ENCODE assay signal across 27 cellular contexts in genomic region chr14:96481731-96482314, GRCh38.
"Had no signal": no experiment of that assay in that cellular context is flagged by ENCODE, and none has a peak within 500 bp of the region (broad histone marks: within the 10 kb centered on the region; RNA-seq: fewer than 3 reads in every experiment).

No MANE protein-coding gene starts in this region.

- ATAC-seq: stimulated activated effector memory CD8-positive, alpha-beta T cell treated with anti-CD3 and anti-CD28 coated beads, Interleukin-12 subunit alpha, Interleukin-12 subunit beta, amount 100 ng/mL, for 72 hours; stimulated activated memory B cell treated with anti-CD40 and anti-IgM and Interleukin-4, amounts not matched to agents 10 μg/mL and 1 μg/mL and 100 μg/mL, for 72 hours; stimulated activated naive B cell treated with anti-CD40 and anti-IgM and Interleukin-4, amounts not matched to agents 10 μg/mL and 1 μg/mL and 100 μg/mL, for 72 hours; stimulated activated naive CD8-positive, alpha-beta T cell treated with anti-CD3 and anti-CD28 coated beads, Interleukin-15, amount 100 ng/mL, for 72 hours; stimulated activated naive CD8-positive, alpha-beta T cell treated with anti-CD3 and anti-CD28 coated beads, Interleukin-15, Interleukin-2, amounts not matched to agents 100 U/mL and 50 U/mL, for 24 hours; upper lobe of right lung had no signal

- H3K4me3 ChIP-seq: stomach, suprapubic skin, testis, thoracic aorta, thyroid gland, tibial artery, tibial nerve, transverse colon, upper lobe of left lung, upper lobe of right lung, uterus, vagina had no signal

- H3K36me3 ChIP-seq: stomach, suprapubic skin, thoracic aorta, thyroid gland, tibial artery, tibial nerve, transverse colon, upper lobe of left lung, upper lobe of right lung, uterus, vagina had no signal

- H3K4me1 ChIP-seq: stomach, suprapubic skin, testis, thyroid gland, tibial artery, tibial nerve, transverse colon, upper lobe of left lung, upper lobe of right lung, uterus, vagina had no signal

- H3K27me3 ChIP-seq: stomach, suprapubic skin, testis, thyroid gland, tibial nerve, transverse colon, upper lobe of left lung, upper lobe of right lung, uterus, vagina had no signal

- H3K9me3 ChIP-seq: stomach, suprapubic skin, testis, thoracic aorta, thyroid gland, tibial artery, tibial nerve, transverse colon, upper lobe of left lung, upper lobe of right lung, uterus, vagina had no signal

- FAIRE-seq: urothelium cell line had no signal

- H3K27ac ChIP-seq: stomach, suprapubic skin, testis, thoracic aorta, thyroid gland, tibial artery, tibial nerve, transverse colon, upper lobe of left lung, upper lobe of right lung, uterus, vagina had no signal

- DNase-seq: stimulated activated CD4-positive, alpha-beta T cell treated with anti-CD3 and anti-CD28 coated beads, Interleukin-2, amount 100 ng/mL, for 48 hours; stimulated activated CD4-positive, alpha-beta T cell treated with anti-CD3 and anti-CD28 coated beads, Interleukin-4, amount 100 ng/mL, for 1 hour; stimulated activated CD4-positive, alpha-beta T cell treated with anti-CD3 and anti-CD28 coated beads, Interleukin-4, amount 100 ng/mL, for 24 hours; stimulated activated CD4-positive, alpha-beta T cell treated with anti-CD3 and anti-CD28 coated beads, Interleukin-4, amount 100 ng/mL, for 4 hours; stimulated activated CD8-positive, alpha-beta memory T cell treated with anti-CD3 and anti-CD28 coated beads, Interleukin-4, amount 100 ng/mL, for 48 hours; stimulated activated naive B cell treated with anti-CD40 and anti-IgM and Interleukin-4, amounts not matched to agents 10 μg/mL and 1 μg/mL and 100 μg/mL, for 72 hours; stimulated activated naive CD4-positive, alpha-beta T cell; stimulated activated naive CD4-positive, alpha-beta T cell treated with Interleukin-2 at 50 U/mL for 16 hours; stimulated activated naive CD8-positive, alpha-beta T cell treated with anti-CD3 and anti-CD28 coated beads, Interleukin-15, amount 100 ng/mL, for 72 hours; stimulated activated naive CD8-positive, alpha-beta T cell treated with anti-CD3 and anti-CD28 coated beads, Interleukin-15, Interleukin-2, amounts not matched to agents 100 U/mL and 50 U/mL, for 24 hours; stomach; substantia nigra; testis; thyroid gland; tibial artery; transverse colon; trophoblast cell; upper lobe of left lung; upper lobe of right lung; uterus had no signal
